1 cellular context compared by ENCODE assay signal in the genomic region with DNA sequence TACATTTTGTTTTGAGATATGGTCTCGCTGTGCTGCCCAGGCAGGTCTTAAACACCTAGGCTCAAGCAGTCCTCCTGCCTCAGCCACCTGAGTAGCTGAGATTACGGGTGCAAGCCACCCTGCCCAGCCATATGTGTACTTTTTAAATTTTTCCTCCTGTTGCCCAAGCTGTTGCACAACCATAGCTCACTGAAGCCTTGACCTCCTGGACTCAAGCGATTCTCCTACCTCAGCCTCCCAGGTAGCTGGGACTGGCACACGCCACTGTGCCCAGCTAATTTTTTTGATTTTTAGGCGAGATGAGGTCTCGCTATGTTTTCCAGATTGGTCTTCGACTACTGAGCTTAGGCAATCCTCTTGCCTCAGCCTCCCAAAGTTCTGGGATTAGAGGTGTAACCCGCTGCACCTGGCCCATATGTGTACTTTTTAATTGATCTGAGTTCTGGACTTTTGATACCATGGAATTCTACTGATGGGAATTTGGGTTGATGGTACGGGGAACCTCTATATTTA.
TF ChIP-seq lines count a peak whose summit lies in the region.

No MANE protein-coding gene starts in this region.

TF ChIP-seq in HepG2, 621 proteins besides CTCF, POLR2A, EP300 and RAD21 (continues in another document):
- TF ChIP-seq, protein P1, sequence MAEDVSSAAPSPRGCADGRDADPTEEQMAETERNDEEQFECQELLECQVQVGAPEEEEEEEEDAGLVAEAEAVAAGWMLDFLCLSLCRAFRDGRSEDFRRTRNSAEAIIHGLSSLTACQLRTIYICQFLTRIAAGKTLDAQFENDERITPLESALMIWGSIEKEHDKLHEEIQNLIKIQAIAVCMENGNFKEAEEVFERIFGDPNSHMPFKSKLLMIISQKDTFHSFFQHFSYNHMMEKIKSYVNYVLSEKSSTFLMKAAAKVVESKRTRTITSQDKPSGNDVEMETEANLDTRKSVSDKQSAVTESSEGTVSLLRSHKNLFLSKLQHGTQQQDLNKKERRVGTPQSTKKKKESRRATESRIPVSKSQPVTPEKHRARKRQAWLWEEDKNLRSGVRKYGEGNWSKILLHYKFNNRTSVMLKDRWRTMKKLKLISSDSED (CRISPR knock-in tag; IDR thresholded peaks at IDR 0.05) = no peak
- no peak for TF ChIP-seq RNF2 (conservative IDR thresholded peaks at IDR 0.05; ENCODE audit: low read depth)
- TF ChIP-seq, protein P2, sequence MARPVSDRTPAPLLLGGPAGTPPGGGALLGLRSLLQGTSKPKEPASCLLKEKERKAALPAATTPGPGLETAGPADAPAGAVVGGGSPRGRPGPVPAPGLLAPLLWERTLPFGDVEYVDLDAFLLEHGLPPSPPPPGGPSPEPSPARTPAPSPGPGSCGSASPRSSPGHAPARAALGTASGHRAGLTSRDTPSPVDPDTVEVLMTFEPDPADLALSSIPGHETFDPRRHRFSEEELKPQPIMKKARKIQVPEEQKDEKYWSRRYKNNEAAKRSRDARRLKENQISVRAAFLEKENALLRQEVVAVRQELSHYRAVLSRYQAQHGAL (CRISPR knock-in tag; IDR thresholded peaks at IDR 0.05; ENCODE audit: not compliant biosample characterization) = peak; percentile 93
- no peak; the same call in 1 of the 2 replicates for TF ChIP-seq ZC3H13 (CRISPR knock-in tag; IDR thresholded peaks at IDR 0.05)
- TF ChIP-seq FOXC1 (CRISPR knock-in tag; IDR thresholded peaks at IDR 0.05; ENCODE audit: borderline replicate concordance) = peak; percentile 98
- TF ChIP-seq ZNF292 (CRISPR knock-in tag; IDR thresholded peaks at IDR 0.05; ENCODE audit: borderline replicate concordance, low read depth) = peak; percentile 93; the same call in 1 of the 2 replicates
- TF ChIP-seq CC2D1A (CRISPR knock-in tag; IDR thresholded peaks at IDR 0.05) = 0 out of 2 replicates have a peak, but pooled peaks have one; percentile 59
- no peak for TF ChIP-seq ZNF83 (CRISPR knock-in tag; IDR thresholded peaks at IDR 0.05; ENCODE audit: borderline replicate concordance)
- no peak for TF ChIP-seq ZNF30 (CRISPR knock-in tag; IDR thresholded peaks at IDR 0.05)
- peak; percentile 70 for TF ChIP-seq SKI (IDR thresholded peaks at IDR 0.05; ENCODE audit: partially characterized antibody)
- peak; percentile 100 for TF ChIP-seq GATAD2A (CRISPR knock-in tag; IDR thresholded peaks at IDR 0.05)
- peak; percentile 86; the same call in 1 of the 2 replicates for TF ChIP-seq MED13 (CRISPR knock-in tag; IDR thresholded peaks at IDR 0.05)
- TF ChIP-seq, protein P3, sequence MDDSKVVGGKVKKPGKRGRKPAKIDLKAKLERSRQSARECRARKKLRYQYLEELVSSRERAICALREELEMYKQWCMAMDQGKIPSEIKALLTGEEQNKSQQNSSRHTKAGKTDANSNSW (CRISPR knock-in tag; IDR thresholded peaks at IDR 0.05; ENCODE audit: borderline replicate concordance) = no peak
- TF ChIP-seq, protein P4, sequence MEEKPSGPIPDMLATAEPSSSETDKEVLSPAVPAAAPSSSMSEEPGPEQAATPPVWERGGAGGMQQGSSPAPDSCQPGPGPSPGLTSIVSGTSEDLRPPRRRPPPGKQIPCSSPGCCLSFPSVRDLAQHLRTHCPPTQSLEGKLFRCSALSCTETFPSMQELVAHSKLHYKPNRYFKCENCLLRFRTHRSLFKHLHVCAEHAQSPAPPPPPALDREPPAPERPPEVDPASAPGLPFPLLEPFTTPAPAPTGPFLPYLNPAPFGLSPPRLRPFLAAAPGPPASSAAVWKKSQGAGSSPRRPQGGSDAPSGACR (CRISPR knock-in tag; IDR thresholded peaks at IDR 0.05) = peak; percentile 99
- TF ChIP-seq, protein P5, sequence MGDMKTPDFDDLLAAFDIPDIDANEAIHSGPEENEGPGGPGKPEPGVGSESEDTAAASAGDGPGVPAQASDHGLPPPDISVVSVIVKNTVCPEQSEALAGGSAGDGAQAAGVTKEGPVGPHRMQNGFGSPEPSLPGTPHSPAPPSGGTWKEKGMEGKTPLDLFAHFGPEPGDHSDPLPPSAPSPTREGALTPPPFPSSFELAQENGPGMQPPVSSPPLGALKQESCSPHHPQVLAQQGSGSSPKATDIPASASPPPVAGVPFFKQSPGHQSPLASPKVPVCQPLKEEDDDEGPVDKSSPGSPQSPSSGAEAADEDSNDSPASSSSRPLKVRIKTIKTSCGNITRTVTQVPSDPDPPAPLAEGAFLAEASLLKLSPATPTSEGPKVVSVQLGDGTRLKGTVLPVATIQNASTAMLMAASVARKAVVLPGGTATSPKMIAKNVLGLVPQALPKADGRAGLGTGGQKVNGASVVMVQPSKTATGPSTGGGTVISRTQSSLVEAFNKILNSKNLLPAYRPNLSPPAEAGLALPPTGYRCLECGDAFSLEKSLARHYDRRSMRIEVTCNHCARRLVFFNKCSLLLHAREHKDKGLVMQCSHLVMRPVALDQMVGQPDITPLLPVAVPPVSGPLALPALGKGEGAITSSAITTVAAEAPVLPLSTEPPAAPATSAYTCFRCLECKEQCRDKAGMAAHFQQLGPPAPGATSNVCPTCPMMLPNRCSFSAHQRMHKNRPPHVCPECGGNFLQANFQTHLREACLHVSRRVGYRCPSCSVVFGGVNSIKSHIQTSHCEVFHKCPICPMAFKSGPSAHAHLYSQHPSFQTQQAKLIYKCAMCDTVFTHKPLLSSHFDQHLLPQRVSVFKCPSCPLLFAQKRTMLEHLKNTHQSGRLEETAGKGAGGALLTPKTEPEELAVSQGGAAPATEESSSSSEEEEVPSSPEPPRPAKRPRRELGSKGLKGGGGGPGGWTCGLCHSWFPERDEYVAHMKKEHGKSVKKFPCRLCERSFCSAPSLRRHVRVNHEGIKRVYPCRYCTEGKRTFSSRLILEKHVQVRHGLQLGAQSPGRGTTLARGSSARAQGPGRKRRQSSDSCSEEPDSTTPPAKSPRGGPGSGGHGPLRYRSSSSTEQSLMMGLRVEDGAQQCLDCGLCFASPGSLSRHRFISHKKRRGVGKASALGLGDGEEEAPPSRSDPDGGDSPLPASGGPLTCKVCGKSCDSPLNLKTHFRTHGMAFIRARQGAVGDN (CRISPR knock-in tag; IDR thresholded peaks at IDR 0.05) = peak; percentile 59
- no peak; the same call in 1 of the 2 replicates for TF ChIP-seq ZNF572 (CRISPR knock-in tag; IDR thresholded peaks at IDR 0.05)
- no peak; the same call in 1 of the 2 replicates for TF ChIP-seq FOSL1 (CRISPR knock-in tag; IDR thresholded peaks at IDR 0.05; ENCODE audit: borderline replicate concordance)
- TF ChIP-seq, protein P6, sequence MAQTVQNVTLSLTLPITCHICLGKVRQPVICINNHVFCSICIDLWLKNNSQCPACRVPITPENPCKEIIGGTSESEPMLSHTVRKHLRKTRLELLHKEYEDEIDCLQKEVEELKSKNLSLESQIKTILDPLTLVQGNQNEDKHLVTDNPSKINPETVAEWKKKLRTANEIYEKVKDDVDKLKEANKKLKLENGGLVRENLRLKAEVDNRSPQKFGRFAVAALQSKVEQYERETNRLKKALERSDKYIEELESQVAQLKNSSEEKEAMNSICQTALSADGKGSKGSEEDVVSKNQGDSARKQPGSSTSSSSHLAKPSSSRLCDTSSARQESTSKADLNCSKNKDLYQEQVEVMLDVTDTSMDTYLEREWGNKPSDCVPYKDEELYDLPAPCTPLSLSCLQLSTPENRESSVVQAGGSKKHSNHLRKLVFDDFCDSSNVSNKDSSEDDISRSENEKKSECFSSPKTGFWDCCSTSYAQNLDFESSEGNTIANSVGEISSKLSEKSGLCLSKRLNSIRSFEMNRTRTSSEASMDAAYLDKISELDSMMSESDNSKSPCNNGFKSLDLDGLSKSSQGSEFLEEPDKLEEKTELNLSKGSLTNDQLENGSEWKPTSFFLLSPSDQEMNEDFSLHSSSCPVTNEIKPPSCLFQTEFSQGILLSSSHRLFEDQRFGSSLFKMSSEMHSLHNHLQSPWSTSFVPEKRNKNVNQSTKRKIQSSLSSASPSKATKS (CRISPR knock-in tag; IDR thresholded peaks at IDR 0.05) = no peak
- TF ChIP-seq GABPA (IDR thresholded peaks at IDR 0.05; ENCODE audit: low read depth, low read length) = no peak
- TF ChIP-seq GABPA (CRISPR knock-in tag; IDR thresholded peaks at IDR 0.05; ENCODE audit: low read depth) = no peak
- peak; percentile 70; the same call in 1 of the 2 replicates for TF ChIP-seq MBD4 (IDR thresholded peaks at IDR 0.05; ENCODE audit: borderline replicate concordance, low read length)
- TF ChIP-seq, protein P7, sequence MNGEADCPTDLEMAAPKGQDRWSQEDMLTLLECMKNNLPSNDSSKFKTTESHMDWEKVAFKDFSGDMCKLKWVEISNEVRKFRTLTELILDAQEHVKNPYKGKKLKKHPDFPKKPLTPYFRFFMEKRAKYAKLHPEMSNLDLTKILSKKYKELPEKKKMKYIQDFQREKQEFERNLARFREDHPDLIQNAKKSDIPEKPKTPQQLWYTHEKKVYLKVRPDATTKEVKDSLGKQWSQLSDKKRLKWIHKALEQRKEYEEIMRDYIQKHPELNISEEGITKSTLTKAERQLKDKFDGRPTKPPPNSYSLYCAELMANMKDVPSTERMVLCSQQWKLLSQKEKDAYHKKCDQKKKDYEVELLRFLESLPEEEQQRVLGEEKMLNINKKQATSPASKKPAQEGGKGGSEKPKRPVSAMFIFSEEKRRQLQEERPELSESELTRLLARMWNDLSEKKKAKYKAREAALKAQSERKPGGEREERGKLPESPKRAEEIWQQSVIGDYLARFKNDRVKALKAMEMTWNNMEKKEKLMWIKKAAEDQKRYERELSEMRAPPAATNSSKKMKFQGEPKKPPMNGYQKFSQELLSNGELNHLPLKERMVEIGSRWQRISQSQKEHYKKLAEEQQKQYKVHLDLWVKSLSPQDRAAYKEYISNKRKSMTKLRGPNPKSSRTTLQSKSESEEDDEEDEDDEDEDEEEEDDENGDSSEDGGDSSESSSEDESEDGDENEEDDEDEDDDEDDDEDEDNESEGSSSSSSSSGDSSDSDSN (CRISPR knock-in tag; IDR thresholded peaks at IDR 0.05) = peak; percentile 60; the same call in 1 of the 2 replicates
- peak; percentile 96 for TF ChIP-seq ESRRA (CRISPR knock-in tag; IDR thresholded peaks at IDR 0.05; ENCODE audit: low read depth)
- TF ChIP-seq, protein P8, sequence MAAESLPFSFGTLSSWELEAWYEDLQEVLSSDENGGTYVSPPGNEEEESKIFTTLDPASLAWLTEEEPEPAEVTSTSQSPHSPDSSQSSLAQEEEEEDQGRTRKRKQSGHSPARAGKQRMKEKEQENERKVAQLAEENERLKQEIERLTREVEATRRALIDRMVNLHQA (CRISPR knock-in tag; IDR thresholded peaks at IDR 0.05) = peak; percentile 79; the same call in 1 of the 2 replicates
- no peak; the same call in 1 of the 2 replicates for TF ChIP-seq ZNF564 (CRISPR knock-in tag; IDR thresholded peaks at IDR 0.05)
- TF ChIP-seq NR2F1 (CRISPR knock-in tag; IDR thresholded peaks at IDR 0.05) = peak; percentile 91 to 94
- TF ChIP-seq ZNF737 (CRISPR knock-in tag; IDR thresholded peaks at IDR 0.05; ENCODE audit: borderline replicate concordance) = no peak
- peak; percentile 99 for TF ChIP-seq ZNF121 (CRISPR knock-in tag; IDR thresholded peaks at IDR 0.05)
- peak; percentile 29 for TF ChIP-seq TBL1XR1 (IDR thresholded peaks at IDR 0.05; ENCODE audit: borderline replicate concordance, low read length, partially characterized antibody)
- TF ChIP-seq, protein P9, sequence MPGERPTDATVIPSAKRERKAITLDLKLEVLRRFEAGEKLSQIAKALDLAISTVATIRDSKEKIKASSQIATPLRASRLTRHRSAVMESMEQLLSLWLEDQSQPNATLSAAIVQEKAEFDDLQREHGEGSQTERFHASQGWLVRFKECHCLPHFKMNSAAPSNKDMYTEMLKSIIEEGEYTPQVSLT (CRISPR knock-in tag; IDR thresholded peaks at IDR 0.05; ENCODE audit: borderline replicate concordance, low read depth) = no peak
- TF ChIP-seq, protein P10, sequence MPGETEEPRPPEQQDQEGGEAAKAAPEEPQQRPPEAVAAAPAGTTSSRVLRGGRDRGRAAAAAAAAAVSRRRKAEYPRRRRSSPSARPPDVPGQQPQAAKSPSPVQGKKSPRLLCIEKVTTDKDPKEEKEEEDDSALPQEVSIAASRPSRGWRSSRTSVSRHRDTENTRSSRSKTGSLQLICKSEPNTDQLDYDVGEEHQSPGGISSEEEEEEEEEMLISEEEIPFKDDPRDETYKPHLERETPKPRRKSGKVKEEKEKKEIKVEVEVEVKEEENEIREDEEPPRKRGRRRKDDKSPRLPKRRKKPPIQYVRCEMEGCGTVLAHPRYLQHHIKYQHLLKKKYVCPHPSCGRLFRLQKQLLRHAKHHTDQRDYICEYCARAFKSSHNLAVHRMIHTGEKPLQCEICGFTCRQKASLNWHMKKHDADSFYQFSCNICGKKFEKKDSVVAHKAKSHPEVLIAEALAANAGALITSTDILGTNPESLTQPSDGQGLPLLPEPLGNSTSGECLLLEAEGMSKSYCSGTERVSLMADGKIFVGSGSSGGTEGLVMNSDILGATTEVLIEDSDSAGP (CRISPR knock-in tag; IDR thresholded peaks at IDR 0.05; ENCODE audit: borderline replicate concordance) = no peak
- TF ChIP-seq, protein P11, sequence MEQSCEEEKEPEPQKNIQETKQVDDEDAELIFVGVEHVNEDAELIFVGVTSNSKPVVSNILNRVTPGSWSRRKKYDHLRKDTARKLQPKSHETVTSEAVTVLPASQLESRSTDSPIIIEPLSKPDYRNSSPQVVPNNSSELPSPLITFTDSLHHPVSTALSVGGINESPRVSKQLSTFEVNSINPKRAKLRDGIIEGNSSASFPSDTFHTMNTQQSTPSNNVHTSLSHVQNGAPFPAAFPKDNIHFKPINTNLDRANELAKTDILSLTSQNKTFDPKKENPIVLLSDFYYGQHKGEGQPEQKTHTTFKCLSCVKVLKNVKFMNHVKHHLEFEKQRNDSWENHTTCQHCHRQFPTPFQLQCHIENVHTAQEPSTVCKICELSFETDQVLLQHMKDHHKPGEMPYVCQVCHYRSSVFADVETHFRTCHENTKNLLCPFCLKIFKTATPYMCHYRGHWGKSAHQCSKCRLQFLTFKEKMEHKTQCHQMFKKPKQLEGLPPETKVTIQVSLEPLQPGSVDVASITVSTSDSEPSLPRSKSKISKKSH (CRISPR knock-in tag; IDR thresholded peaks at IDR 0.05; ENCODE audit: borderline replicate concordance) = no peak
- TF ChIP-seq, protein P12, sequence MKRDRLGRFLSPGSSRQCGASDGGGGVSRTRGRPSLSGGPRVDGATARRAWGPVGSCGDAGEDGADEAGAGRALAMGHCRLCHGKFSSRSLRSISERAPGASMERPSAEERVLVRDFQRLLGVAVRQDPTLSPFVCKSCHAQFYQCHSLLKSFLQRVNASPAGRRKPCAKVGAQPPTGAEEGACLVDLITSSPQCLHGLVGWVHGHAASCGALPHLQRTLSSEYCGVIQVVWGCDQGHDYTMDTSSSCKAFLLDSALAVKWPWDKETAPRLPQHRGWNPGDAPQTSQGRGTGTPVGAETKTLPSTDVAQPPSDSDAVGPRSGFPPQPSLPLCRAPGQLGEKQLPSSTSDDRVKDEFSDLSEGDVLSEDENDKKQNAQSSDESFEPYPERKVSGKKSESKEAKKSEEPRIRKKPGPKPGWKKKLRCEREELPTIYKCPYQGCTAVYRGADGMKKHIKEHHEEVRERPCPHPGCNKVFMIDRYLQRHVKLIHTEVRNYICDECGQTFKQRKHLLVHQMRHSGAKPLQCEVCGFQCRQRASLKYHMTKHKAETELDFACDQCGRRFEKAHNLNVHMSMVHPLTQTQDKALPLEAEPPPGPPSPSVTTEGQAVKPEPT (CRISPR knock-in tag; IDR thresholded peaks at IDR 0.05; ENCODE audit: low read depth) = peak; percentile 78; the same call in 1 of the 2 replicates
- peak; percentile 94 for TF ChIP-seq KDM1A (CRISPR knock-in tag; IDR thresholded peaks at IDR 0.05)
- peak; percentile 94; the same call in 1 of the 2 replicates for TF ChIP-seq ZBTB8A (CRISPR knock-in tag; IDR thresholded peaks at IDR 0.05; ENCODE audit: borderline replicate concordance, low read depth)
- TF ChIP-seq CHD2 (IDR thresholded peaks at IDR 0.05; ENCODE audit: low read depth, low read length) = no peak
- TF ChIP-seq ATF7 (IDR thresholded peaks at IDR 0.05) = no peak
- peak; percentile 87 for TF ChIP-seq ATF7 (CRISPR knock-in tag; IDR thresholded peaks at IDR 0.05)
